Comparison of ENCODE assay signal across 13 cellular contexts in the genomic region with DNA sequence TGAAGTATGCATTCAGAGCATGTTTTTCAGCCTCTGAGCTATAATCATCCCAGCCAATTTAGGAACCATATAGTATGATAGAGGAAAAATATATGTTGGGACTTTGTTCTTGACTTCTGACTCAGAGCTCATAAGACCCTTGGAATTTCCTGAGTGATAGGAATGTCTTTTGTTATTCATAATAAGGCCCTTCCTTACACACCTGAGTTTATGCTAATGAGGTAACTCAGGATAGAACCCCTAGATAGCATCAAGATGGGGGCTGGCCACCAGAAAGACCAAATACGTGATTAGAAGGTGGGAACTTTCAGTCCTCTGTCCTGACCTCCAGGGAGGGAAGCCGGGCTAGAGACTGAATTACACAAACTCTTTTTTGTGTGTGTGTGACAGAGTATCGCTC. TPM values are rescaled to one million over a fixed set of nuclear protein-coding genes. Genes with fewer than 3 reads are reported as not detected.
"Had no signal": no experiment of that assay in that cellular context is flagged by ENCODE, and none has a peak within 500 bp of the region (broad histone marks: within the 10 kb centered on the region; RNA-seq: fewer than 3 reads in every experiment).

No MANE protein-coding gene starts in this region.

- H3K9me3 ChIP-seq: sigmoid colon had no signal

- H3K36me3 ChIP-seq: brain microvascular endothelial cell, sigmoid colon had no signal

- H3K4me3 ChIP-seq: sigmoid colon had no signal

- H3K27me3 ChIP-seq: brain microvascular endothelial cell, sigmoid colon had no signal

- FAIRE-seq: endometrium had no signal

- DNase-seq: activated CD4-positive, alpha-beta memory T cell treated with anti-CD3 and anti-CD28 coated beads, Interleukin-2, amount 10 ng/mL, durations not matched to agents 7 days and 5 days; activated gamma-delta T cell; activated naive CD8-positive, alpha-beta T cell treated with anti-CD3 and anti-CD28 coated beads for 36 hours; activated T-cell treated with anti-CD3 and anti-CD28 coated beads, Interleukin-2, amount 50 U/mL, for 48 hours; brain microvascular endothelial cell; foreskin melanocyte; head of caudate nucleus; sigmoid colon; stimulated activated CD4-positive, alpha-beta T cell treated with anti-CD3 and anti-CD28 coated beads, Interleukin-12 subunit alpha, Interleukin-12 subunit beta, amount 100 ng/mL, for 4 hours; stimulated activated naive CD4-positive, alpha-beta T cell treated with Interleukin-2 at 50 U/mL for 16 hours; T-helper 9 cell had no signal

- H3K27ac ChIP-seq: brain microvascular endothelial cell had no signal

RNA-seq across cellular contexts. Expression of gene PLEK2, which starts 32.4 kb away (rescaled TPM):
- polyA plus RNA-seq: neural cell had no signal
